ENCODE assay signal across 1 cellular context in the genomic region with DNA sequence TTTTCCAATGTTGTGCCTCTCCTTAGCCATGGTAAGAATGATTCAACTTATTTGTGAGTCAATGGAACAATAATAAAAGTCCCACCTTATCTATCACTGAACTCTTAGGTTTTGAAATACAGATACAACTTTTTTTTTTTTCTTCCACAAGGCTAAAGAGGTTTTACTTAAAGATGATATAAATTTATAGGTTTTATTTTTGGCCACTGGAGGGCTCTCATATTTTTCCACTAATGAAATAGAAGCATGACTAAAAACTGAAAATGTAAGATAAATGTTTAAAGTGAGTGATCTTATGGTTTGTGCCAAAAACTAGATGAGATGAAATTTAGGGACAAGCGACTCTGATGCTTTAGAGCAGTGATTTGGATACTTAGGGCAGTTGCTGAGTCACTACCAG.
TF ChIP-seq lines count a peak whose summit lies in the region.

No MANE protein-coding gene starts in this region.

TF ChIP-seq in SK-N-SH treated with all-trans-retinoic acid at 6 μM for 48 hours, 23 proteins besides CTCF, POLR2A, EP300 and RAD21 (continued from another document):
- no peak for TF ChIP-seq ARNTL (CRISPR knock-in tag; IDR thresholded peaks at IDR 0.05; ENCODE audit: borderline replicate concordance, low read depth)
- TF ChIP-seq GLIS3 (CRISPR knock-in tag; IDR thresholded peaks at IDR 0.05), result no peak
- no peak for TF ChIP-seq SNAI2 (CRISPR knock-in tag; IDR thresholded peaks at IDR 0.05)
- TF ChIP-seq OSR1 (CRISPR knock-in tag; IDR thresholded peaks at IDR 0.05), result no peak
- TF ChIP-seq ZNF70 (CRISPR knock-in tag; IDR thresholded peaks at IDR 0.05), result no peak
- TF ChIP-seq CSDC2 (CRISPR knock-in tag; IDR thresholded peaks at IDR 0.05), result no peak
- TF ChIP-seq TCF4 (CRISPR knock-in tag; IDR thresholded peaks at IDR 0.05; ENCODE audit: borderline replicate concordance), result no peak
- no peak for TF ChIP-seq BACH2 (CRISPR knock-in tag; IDR thresholded peaks at IDR 0.05; ENCODE audit: borderline replicate concordance)
- no peak for TF ChIP-seq PPARA (CRISPR knock-in tag; IDR thresholded peaks at IDR 0.05; ENCODE audit: borderline replicate concordance)
- no peak for TF ChIP-seq ISL1 (CRISPR knock-in tag; IDR thresholded peaks at IDR 0.05)
- TF ChIP-seq ZC3H10 (CRISPR knock-in tag; IDR thresholded peaks at IDR 0.05), result no peak
